Comparison of ENCODE assay signal across 16 cellular contexts in genomic region chr10:126558881-126559280, GRCh38.
DNase-seq lines count a peak whose midpoint lies in the region; ATAC-seq and TF ChIP-seq lines count a peak whose summit lies in the region.
"Had no signal": no experiment of that assay in that cellular context is flagged by ENCODE, and none has a peak within 500 bp of the region (broad histone marks: within the 10 kb centered on the region; RNA-seq: fewer than 3 reads in every experiment).

No MANE protein-coding gene starts in this region.

- peak; percentile 99 for DNase-seq in LNCaP clone FGC (ENCODE audit: low read depth)
- peak; percentile 11 for DNase-seq in astrocyte of the hippocampus (ENCODE audit: low read depth, low spot score)
- DNase-seq in mesendoderm = no peak
- no peak for DNase-seq in substantia nigra (lab: John Stamatoyannopoulos, UW)
- no peak for DNase-seq in activated T-cell treated with anti-CD3 and anti-CD28 coated beads, Interleukin-2, amount 50 U/mL, for 4 hours
- DNase-seq: Caco-2; CD8-positive, alpha-beta T cell; DMS79; GOT3; H9 had no signal

- no peaks in the 10 kb centered on the region for H3K27me3 ChIP-seq in mesendoderm (ENCODE audit: insufficient read depth, low read length, poor library complexity)

- no peaks in the 10 kb centered on the region for H3K4me1 Mint-ChIP-seq in activated T-cell treated with anti-CD3 and anti-CD28 coated beads, Interleukin-2, amount 50 U/mL, for 4 hours (ENCODE audit: low read depth)
- H3K4me1 Mint-ChIP-seq: B cell, CD14-positive monocyte, IgD-negative memory B cell had no signal

- no peak overlapping the region for H3K9ac ChIP-seq in mesendoderm (ENCODE audit: low read length)

- H3K18ac ChIP-seq in mesendoderm (ENCODE audit: low read length) = peak overlapping the region; percentile 54

- H3K9me3 Mint-ChIP-seq in activated T-cell treated with anti-CD3 and anti-CD28 coated beads, Interleukin-2, amount 50 U/mL, for 4 hours = no peaks in the 10 kb centered on the region
- H3K9me3 Mint-ChIP-seq: CD8-positive, alpha-beta T cell; H9 had no signal

- no peak overlapping the region for H2BK5ac ChIP-seq in mesendoderm (ENCODE audit: low read length)

- H3K4me3 ChIP-seq in LNCaP clone FGC (ENCODE audit: low read depth, low read length) = no peak overlapping the region
- no peak overlapping the region for H3K4me3 ChIP-seq in mesendoderm (ENCODE audit: low read length)
- H3K4me3 ChIP-seq: GM12878 had no signal

- H3K4ac ChIP-seq in mesendoderm (ENCODE audit: low read depth, low read length) = no peak overlapping the region

- H3K27me3 Mint-ChIP-seq in activated T-cell treated with anti-CD3 and anti-CD28 coated beads, Interleukin-2, amount 50 U/mL, for 4 hours (ENCODE audit: low read depth) = no peaks in the 10 kb centered on the region
- H3K27me3 Mint-ChIP-seq: B cell had no signal

- H3K27ac ChIP-seq in mesendoderm (ENCODE audit: low read depth, low read length) (no peak overlapping the region), substantia nigra (ENCODE audit: low read depth, low read length, poor library complexity, severe bottlenecking) (peak overlapping the region; percentile 99)

- H3K56ac ChIP-seq in mesendoderm (ENCODE audit: low read length) = peak overlapping the region; percentile 6

- H3K23ac ChIP-seq in mesendoderm (ENCODE audit: low read length) = no peak overlapping the region

- no peak overlapping the region for H2BK120ac ChIP-seq in mesendoderm (ENCODE audit: low read depth, low read length)

- ATAC-seq in GM19397 (IDR thresholded peaks at IDR 0.05; ENCODE audit: unreplicated experiment) = no peak
- no peak for ATAC-seq in activated T-cell treated with anti-CD3 and anti-CD28 coated beads, Interleukin-2, amount 50 U/mL, for 4 hours
- no peak for ATAC-seq in GM21786 (IDR thresholded peaks at IDR 0.05; ENCODE audit: unreplicated experiment)
- ATAC-seq: CD8-positive, alpha-beta T cell; GM12878 had no signal

- peaks cover 20% of the 10 kb centered on the region for H3K4me1 ChIP-seq in mesendoderm (ENCODE audit: control insufficient read depth, low read depth, low read length)
- H3K4me1 ChIP-seq: Caco-2 had no signal

- no peak overlapping the region for H3K4me2 ChIP-seq in mesendoderm (ENCODE audit: low read length)

- no peaks in the 10 kb centered on the region for H3K79me2 ChIP-seq in mesendoderm (ENCODE audit: control insufficient read depth, insufficient read depth, low read length)

- H3K36me3 ChIP-seq in mesendoderm (ENCODE audit: control insufficient read depth, insufficient read depth, low read length) = no peaks in the 10 kb centered on the region

- no peak overlapping the region for H2BK15ac ChIP-seq in mesendoderm (replicated peaks; ENCODE audit: low read depth)

- H3K79me1 ChIP-seq in mesendoderm (ENCODE audit: low read length) = no peaks in the 10 kb centered on the region

- no peaks in the 10 kb centered on the region for H3K36me3 Mint-ChIP-seq in activated T-cell treated with anti-CD3 and anti-CD28 coated beads, Interleukin-2, amount 50 U/mL, for 4 hours (ENCODE audit: insufficient read depth)
- H3K36me3 Mint-ChIP-seq: CD14-positive monocyte; CD8-positive, alpha-beta T cell; IgD-negative memory B cell had no signal

- no peak for TF ChIP-seq CTCF in LNCaP clone FGC (IDR thresholded peaks at IDR 0.05; ENCODE audit: control insufficient read depth, extremely low read depth, insufficient read depth)

- H3K4me3 Mint-ChIP-seq in activated T-cell treated with anti-CD3 and anti-CD28 coated beads, Interleukin-2, amount 50 U/mL, for 4 hours = no peak overlapping the region
- H3K4me3 Mint-ChIP-seq: B cell; CD14-positive monocyte; CD8-positive, alpha-beta T cell; H9; IgD-negative memory B cell had no signal

- H2AK5ac ChIP-seq in mesendoderm (ENCODE audit: low read length) = no peak overlapping the region

- no peak overlapping the region for H4K8ac ChIP-seq in mesendoderm (ENCODE audit: low read depth, low read length)

- no peak overlapping the region for H4K5ac ChIP-seq in mesendoderm (ENCODE audit: low read length)

- no CpG with 5 or more reads among the region's 1 CpG for WGBS in mesendoderm (ENCODE audit: extremely low coverage, insufficient coverage, low lambda C conversion rate)

Comparison
In these comparisons a context has a peak if more than half of its experiments do, and no peak if none do; other contexts are left out.
1. DNase-seq: peak in LNCaP clone FGC (single experiment) and astrocyte of the hippocampus (single experiment); none in mesendoderm (single experiment), substantia nigra (0 of 49) and activated T-cell treated with anti-CD3 and anti-CD28 coated beads, Interleukin-2, amount 50 U/mL, for 4 hours (single experiment).